ENCODE assay signal across 12 cellular contexts in genomic region chr15:64501396-64501716, GRCh38. TPM values are rescaled to one million over a fixed set of nuclear protein-coding genes. Genes with fewer than 3 reads are reported as not detected.
DNase-seq lines count a peak whose midpoint lies in the region; ATAC-seq lines count a peak whose summit lies in the region.
"Had no signal": no experiment of that assay in that cellular context is flagged by ENCODE, and none has a peak within 500 bp of the region (broad histone marks: within the 10 kb centered on the region; RNA-seq: fewer than 3 reads in every experiment).

No MANE protein-coding gene starts in this region.

- H3K27ac ChIP-seq in cingulate gyrus (ENCODE audit: low read depth, low read length) (peak overlapping the region; percentile 80), temporal lobe (ENCODE audit: low read depth, low read length) (peak overlapping the region; percentile 41), aorta (ENCODE audit: low read depth in 1 of 2, low read length in 2 of 2) (no peak overlapping the region)
- H3K27ac ChIP-seq: RWPE1 had no signal

- ATAC-seq in Right ventricle myocardium superior (ENCODE audit: poor library complexity): peak; percentile 37
- ATAC-seq in left cardiac atrium: no peak
- no peak for ATAC-seq in HG03520 (IDR thresholded peaks at IDR 0.05; ENCODE audit: unreplicated experiment)
- ATAC-seq in HG03095 (IDR thresholded peaks at IDR 0.05; ENCODE audit: unreplicated experiment): no peak
- no peak for ATAC-seq in aorta (ENCODE audit: low FRiP score)

- intact Hi-C loops in Right ventricle myocardium superior (cut with DNase I) (no loop called here), left cardiac atrium (cut with DNase I) (no loop called here), aorta (cut with DNase I) (no loop called here)

- H3K9me3 ChIP-seq in aorta (ENCODE audit: control insufficient read depth, low read length): no peaks in the 10 kb centered on the region

- DNase-seq in Right ventricle myocardium superior (no peak), left cardiac atrium (no peak), NCI-H2171 treated with DMSO at 0.1 percent for 48 hours (lab: John Stamatoyannopoulos, UW) (peak; percentile 97), aorta (no peak)
- DNase-seq: brain microvascular endothelial cell; KG1; stimulated activated CD4-positive, alpha-beta T cell treated with anti-CD3 and anti-CD28 coated beads, Interleukin-4, amount 100 ng/mL, for 1 hour had no signal

- H3K36me3 ChIP-seq in aorta (ENCODE audit: control insufficient read depth in 1 of 2, insufficient read depth in 2 of 2, low read length in 1 of 2): peaks cover 0 to 6% of the 10 kb centered on the region in 2 donors

- H3K27me3 ChIP-seq in aorta (ENCODE audit: control insufficient read depth in 1 of 2, insufficient read depth in 2 of 2, low read length in 1 of 2): no peaks in the 10 kb centered on the region
- H3K27me3 ChIP-seq: brain microvascular endothelial cell had no signal

- H3K4me1 ChIP-seq in aorta (ENCODE audit: control insufficient read depth in 1 of 2, insufficient read depth in 2 of 2, low read length in 2 of 2): no peaks in the 10 kb centered on the region

- 63 to 64% methylated on average over 1 of the region's 1 CpG for WGBS in aorta, 2 donors

- H3K4me3 ChIP-seq in aorta (ENCODE audit: low read length in 2 of 2): no peak overlapping the region

RNA-seq across cellular contexts. Expression of gene ZNF609, which starts 41.0 kb away (rescaled TPM):
- total RNA-seq in Right ventricle myocardium superior (15.5 TPM), left cardiac atrium (10 to 100 TPM; 17.5 to 18.1 TPM), temporal lobe (32.2 TPM), aorta (10 to 100 TPM; 40.5 to 46.7 TPM)
- 1 to 10 TPM; 5.4 to 6.7 TPM for polyA plus RNA-seq in aorta

Comparison
In these comparisons a context has a peak if more than half of its experiments do, and no peak if none do; other contexts are left out.
1. H3K27ac ChIP-seq: peak in cingulate gyrus (single experiment) and temporal lobe (single experiment); none in aorta (0 of 2).